ENCODE assay signal across 12 cellular contexts in genomic region chr19:36151144-36152051, GRCh38. TPM values are rescaled to one million over a fixed set of nuclear protein-coding genes. Genes with fewer than 3 reads are reported as not detected.
DNase-seq lines count a peak whose midpoint lies in the region; ATAC-seq and TF ChIP-seq lines count a peak whose summit lies in the region.
"Had no signal": no experiment of that assay in that cellular context is flagged by ENCODE, and none has a peak within 500 bp of the region (broad histone marks: within the 10 kb centered on the region; RNA-seq: fewer than 3 reads in every experiment).

No MANE protein-coding gene starts in this region.

- no peak overlapping the region for H4K5ac ChIP-seq in mesendoderm (ENCODE audit: low read length)

- no peak overlapping the region for H3K18ac ChIP-seq in mesendoderm (ENCODE audit: low read length)

- POLR2A ChIA-PET in RWPE1 (lab: Yijun Ruan, JAX; ENCODE audit: low non-redundant PET) = no interaction called here

- H3K23ac ChIP-seq in mesendoderm (ENCODE audit: low read length) = no peak overlapping the region

- whole genome bisulfite sequencing in mesendoderm (ENCODE audit: extremely low coverage, insufficient coverage, low lambda C conversion rate) = no CpG with 5 or more reads among the region's 47 CpGs

- H3K27ac ChIP-seq in RWPE1 (peak overlapping the region; percentile 84), mesendoderm (ENCODE audit: low read depth, low read length) (no peak overlapping the region), tibial artery (peak overlapping the region; percentile 99 to 100)
- H3K27ac ChIP-seq: HL-60 had no signal

- H3K9me3 ChIP-seq in tibial artery = no peaks in the 10 kb centered on the region

- CTCF ChIA-PET in RWPE1 (lab: Yijun Ruan, JAX) = interaction anchor here (0.6 kb wide), 2 partner anchors 15 to 71 kb away, joined by 3 read pairs; no protein-coding TSS in a partner anchor

- no peaks in the 10 kb centered on the region for H3K79me2 ChIP-seq in mesendoderm (ENCODE audit: control insufficient read depth, insufficient read depth, low read length)

- no peak overlapping the region for H2BK120ac ChIP-seq in mesendoderm (ENCODE audit: low read depth, low read length)

- H3K36me3 ChIP-seq in mesendoderm (ENCODE audit: control insufficient read depth, insufficient read depth, low read length) (peaks cover 6% of the 10 kb centered on the region), tibial artery (peaks cover 34 to 49% (median 38%) of the 10 kb centered on the region in 3 donors)

- no peak overlapping the region for H3K4ac ChIP-seq in mesendoderm (ENCODE audit: low read depth, low read length)

- TF ChIP-seq CTCF in RWPE1 (conservative IDR thresholded peaks at IDR 0.05; ENCODE audit: low read depth) (no peak), tibial artery (IDR thresholded peaks at IDR 0.05) (no peak)

- no peak overlapping the region for H3K9ac ChIP-seq in mesendoderm (ENCODE audit: low read length)

- ATAC-seq in HG02759 (IDR thresholded peaks at IDR 0.05; ENCODE audit: unreplicated experiment) = no peak

- no peak overlapping the region for H3K56ac ChIP-seq in mesendoderm (ENCODE audit: low read length)

- DNase-seq in RWPE1 (ENCODE audit: low spot score) (no peak), fibroblast of peridontal ligament (ENCODE audit: extremely low read depth) (peak; percentile 10), mesendoderm (peak; percentile 34), tibial artery (peak; percentile 76 to 90), ureter (ENCODE audit: low spot score) (no peak), HPDE6-E6E7 (ENCODE audit: extremely low spot score) (no peak), A172 (ENCODE audit: low spot score) (no peak)
- DNase-seq: activated naive CD4-positive, alpha-beta T cell treated with Interleukin-2 at 50 U/mL for 16 hours had no signal

- H2AK5ac ChIP-seq in mesendoderm (ENCODE audit: low read length) = no peak overlapping the region

- no peaks in the 10 kb centered on the region for H3K79me1 ChIP-seq in mesendoderm (ENCODE audit: low read length)

- no peak overlapping the region for H2BK15ac ChIP-seq in mesendoderm (replicated peaks; ENCODE audit: low read depth)

- H3K27me3 ChIP-seq in mesendoderm (ENCODE audit: insufficient read depth, low read length, poor library complexity) (no peaks in the 10 kb centered on the region), tibial artery (no peaks in the 10 kb centered on the region)

- no peak overlapping the region for H4K8ac ChIP-seq in mesendoderm (ENCODE audit: low read depth, low read length)

- H2BK5ac ChIP-seq in mesendoderm (ENCODE audit: low read length) = no peak overlapping the region

- H3K4me3 ChIP-seq in mesendoderm (ENCODE audit: low read length) = no peak overlapping the region
- peak overlapping the region; percentile 68 to 82 for H3K4me3 ChIP-seq in tibial artery

- no peaks in the 10 kb centered on the region for H3K4me1 ChIP-seq in mesendoderm (ENCODE audit: control insufficient read depth, low read depth, low read length)
- peaks cover 0 to 30% (median 23%) of the 10 kb centered on the region in 4 donors for H3K4me1 ChIP-seq in tibial artery

- intact Hi-C loops in tibial artery (cut with DNase I; ENCODE audit: low total_unique reads) = loop anchor here (10.0 kb wide), 1 partner anchor 157 kb away; the partner anchor contains the start of gene SDHAF1

- H3K4me2 ChIP-seq in mesendoderm (ENCODE audit: low read length) = no peak overlapping the region

RNA-seq across cellular contexts. Expression of gene COX7A1, which starts 0.8 kb away (rescaled TPM):
- polyA plus RNA-seq in mesendoderm (2013, experiment 1 of 2) = 1.2 TPM
- 1.4 TPM for polyA plus RNA-seq in mesendoderm (2013, experiment 2 of 2)
- 66.7 TPM for total RNA-seq in ureter
- not detected in 2 replicates for total RNA-seq in A172 (2014; rRNA removed; shearing (Covaris generic))
- total RNA-seq: NCI-H460; T-helper 2 cell treated with Interferon-gamma antibody and Interleukin-4, amounts not matched to agents 100 ng/mL and 5 ng/mL, for 36 hours had no signal

RNA-seq across cellular contexts. Expression of gene CAPNS1, which starts 11.5 kb away (rescaled TPM):
- 487 TPM for polyA plus RNA-seq in mesendoderm (2013, experiment 1 of 2)
- polyA plus RNA-seq in mesendoderm (2013, experiment 2 of 2) = 492 TPM
- total RNA-seq in ureter = 649 TPM
- total RNA-seq in A172 (2014; rRNA removed; shearing (Covaris generic)) = 416 and 483 TPM in 2 replicates

RNA-seq across cellular contexts. Expression of gene TBCB, which starts 36.1 kb away (rescaled TPM):
- polyA plus RNA-seq in mesendoderm (2013, experiment 1 of 2) = 243 TPM
- polyA plus RNA-seq in mesendoderm (2013, experiment 2 of 2) = 228 TPM
- total RNA-seq in ureter = 117 TPM
- total RNA-seq in A172 (2014; rRNA removed; shearing (Covaris generic)) = 334 and 417 TPM in 2 replicates

RNA-seq across cellular contexts. Expression of gene POLR2I, which starts 36.7 kb away (rescaled TPM):
- polyA plus RNA-seq in mesendoderm (2013, experiment 1 of 2) = 255 TPM
- 263 TPM for polyA plus RNA-seq in mesendoderm (2013, experiment 2 of 2)
- 49.6 TPM for total RNA-seq in ureter
- 64.9 and 132 TPM in 2 replicates for total RNA-seq in A172 (2014; rRNA removed; shearing (Covaris generic))

RNA-seq across cellular contexts. Expression of gene OVOL3, which starts 40.5 kb away (rescaled TPM):
- polyA plus RNA-seq in mesendoderm (2013, experiment 1 of 2) = 0.20 TPM
- 0.11 TPM for polyA plus RNA-seq in mesendoderm (2013, experiment 2 of 2)
- total RNA-seq in ureter = not detected
- not detected in 2 replicates for total RNA-seq in A172 (2014; rRNA removed; shearing (Covaris generic))
- total RNA-seq: NCI-H460; T-helper 2 cell treated with Interferon-gamma antibody and Interleukin-4, amounts not matched to agents 100 ng/mL and 5 ng/mL, for 36 hours had no signal

Comparison
In these comparisons a context has a peak if more than half of its experiments do, and no peak if none do; other contexts are left out.
1. DNase-seq: peak in fibroblast of peridontal ligament (single experiment), mesendoderm (single experiment) and tibial artery (2 of 2); none in RWPE1 (single experiment), ureter (single experiment), HPDE6-E6E7 (single experiment) and A172 (single experiment).
2. RNA of gene COX7A1, which starts 0.8 kb away (total RNA-seq): 66.7 TPM in ureter (single experiment); not detected in A172; every median in the first group is over 10 times any median in the second.